8 cellular contexts compared by ENCODE assay signal in genomic region chr17:68356520-68356919, GRCh38.
A peak's percentile ranks its signal among the peaks of the same experiment; 100 is the strongest.
DNase-seq lines count a peak whose midpoint lies in the region; ATAC-seq, FAIRE-seq and TF ChIP-seq lines count a peak whose summit lies in the region.

No MANE protein-coding gene starts in this region.

- TF ChIP-seq CTCF in chondrocyte (IDR thresholded peaks at IDR 0.05), result no peak
- no peak for TF ChIP-seq CTCF in endothelial cell (IDR thresholded peaks at IDR 0.05; ENCODE audit: unreplicated experiment)

- H3K27ac Mint-ChIP-seq in chondrocyte (ENCODE audit: unreplicated experiment) (no peak overlapping the region), endothelial cell (ENCODE audit: unreplicated experiment) (no peak overlapping the region)

- no peak for DNase-seq in GM12892 (ENCODE audit: insufficient read length)
- peak in 3 of 4 experiments; percentile 3 to 17 (median 4) for DNase-seq in activated CD4-positive, CD25-positive, alpha-beta regulatory T cell (lab: John Stamatoyannopoulos, UW)
- peak; percentile 15 for DNase-seq in effector CD8-positive, alpha-beta T cell (lab: John Stamatoyannopoulos, UW)
- peak; percentile 63 for DNase-seq in stimulated activated naive CD8-positive, alpha-beta T cell treated with anti-CD3 and anti-CD28 coated beads, Interleukin-15, Interleukin-2, amounts not matched to agents 100 U/mL and 50 U/mL, for 24 hours
- DNase-seq in chondrocyte (ENCODE audit: low spot score), result no peak
- no peak for DNase-seq in MG63
- DNase-seq in endothelial cell (ENCODE audit: low spot score), result no peak

- H3K4me3 Mint-ChIP-seq in chondrocyte (ENCODE audit: unreplicated experiment) (no peak overlapping the region), endothelial cell (ENCODE audit: unreplicated experiment) (no peak overlapping the region)

- ATAC-seq in HG03039 (IDR thresholded peaks at IDR 0.05; ENCODE audit: unreplicated experiment), result peak; percentile 65
- peak; percentile 100 for ATAC-seq in stimulated activated naive CD8-positive, alpha-beta T cell treated with anti-CD3 and anti-CD28 coated beads, Interleukin-15, Interleukin-2, amounts not matched to agents 100 U/mL and 50 U/mL, for 24 hours

- H3K36me3 ChIP-seq in MG63, result no peaks in the 10 kb centered on the region

- H3K9me3 Mint-ChIP-seq in chondrocyte (ENCODE audit: low read depth) (no peaks in the 10 kb centered on the region), endothelial cell (ENCODE audit: unreplicated experiment) (no peaks in the 10 kb centered on the region)

- H3K27me3 ChIP-seq in MG63, result no peaks in the 10 kb centered on the region

- H3K9me3 ChIP-seq in MG63, result no peaks in the 10 kb centered on the region

- peaks cover 1% of the 10 kb centered on the region for H3K36me3 Mint-ChIP-seq in chondrocyte (ENCODE audit: low read depth)
- H3K36me3 Mint-ChIP-seq in endothelial cell (ENCODE audit: low read depth, unreplicated experiment), result peaks cover 6% of the 10 kb centered on the region

- H3K4me3 ChIP-seq in MG63, result no peak overlapping the region

- H3K27me3 Mint-ChIP-seq in chondrocyte (ENCODE audit: low read depth), result no peaks in the 10 kb centered on the region
- H3K27me3 Mint-ChIP-seq in endothelial cell (ENCODE audit: unreplicated experiment), result peaks cover 1% of the 10 kb centered on the region

- peaks cover 11% of the 10 kb centered on the region for H3K4me1 Mint-ChIP-seq in chondrocyte (ENCODE audit: low read depth)
- H3K4me1 Mint-ChIP-seq in endothelial cell (ENCODE audit: unreplicated experiment), result no peaks in the 10 kb centered on the region

- peak; percentile 38 for FAIRE-seq in GM12892 (lab: Jason Lieb, UNC)

- TF ChIP-seq POLR2A in GM12892 (IDR thresholded peaks at IDR 0.05; ENCODE audit: low read depth, low read length), result no peak

Comparison
In these comparisons a context has a peak if more than half of its experiments do, and no peak if none do; other contexts are left out.
1. DNase-seq: peak in activated CD4-positive, CD25-positive, alpha-beta regulatory T cell (3 of 4), effector CD8-positive, alpha-beta T cell (single experiment) and stimulated activated naive CD8-positive, alpha-beta T cell treated with anti-CD3 and anti-CD28 coated beads, Interleukin-15, Interleukin-2, amounts not matched to agents 100 U/mL and 50 U/mL, for 24 hours (single experiment); none in GM12892 (single experiment), chondrocyte (single experiment), MG63 (single experiment) and endothelial cell (single experiment).